In genomic region chr9:6567140-6567591, GRCh38 we compare ENCODE assay signal across 10 cellular contexts.
DNase-seq lines count a peak whose midpoint lies in the region; ATAC-seq, FAIRE-seq and TF ChIP-seq lines count a peak whose summit lies in the region.
"Had no signal": no experiment of that assay in that cellular context is flagged by ENCODE, and none has a peak within 500 bp of the region (broad histone marks: within the 10 kb centered on the region; RNA-seq: fewer than 3 reads in every experiment).

No MANE protein-coding gene starts in this region.

- H2BK15ac ChIP-seq in mesendoderm (replicated peaks; ENCODE audit: low read depth), result no peak overlapping the region

- H3K27me3 Mint-ChIP-seq in astrocyte (ENCODE audit: low read depth, unreplicated experiment), result no peaks in the 10 kb centered on the region

- H3K36me3 ChIP-seq in MG63 (no peaks in the 10 kb centered on the region), astrocyte (ENCODE audit: insufficient read depth, low read length) (no peaks in the 10 kb centered on the region), mesendoderm (ENCODE audit: control insufficient read depth, insufficient read depth, low read length) (no peaks in the 10 kb centered on the region)
- H3K36me3 ChIP-seq: uterus had no signal

- H3K4me1 Mint-ChIP-seq in astrocyte (ENCODE audit: low read depth, unreplicated experiment), result peaks cover 24% of the 10 kb centered on the region

- no peak overlapping the region for H3K23ac ChIP-seq in mesendoderm (ENCODE audit: low read length)

- no peak overlapping the region for H4K8ac ChIP-seq in mesendoderm (ENCODE audit: low read depth, low read length)

- no peak overlapping the region; the same call in 1 of the 2 replicates for H3K4me3 ChIP-seq in MG63
- peak overlapping the region; percentile 53 for H3K4me3 ChIP-seq in astrocyte (ENCODE audit: insufficient read depth, low read depth, low read length)
- H3K4me3 ChIP-seq in mesendoderm (ENCODE audit: low read length), result no peak overlapping the region
- H3K4me3 ChIP-seq: uterus had no signal

- H3K36me3 Mint-ChIP-seq in astrocyte (ENCODE audit: low read depth, unreplicated experiment), result no peaks in the 10 kb centered on the region

- no peaks in the 10 kb centered on the region for H3K9me3 Mint-ChIP-seq in astrocyte (ENCODE audit: unreplicated experiment)

- no peak overlapping the region for H4K5ac ChIP-seq in mesendoderm (ENCODE audit: low read length)

- H2AK5ac ChIP-seq in mesendoderm (ENCODE audit: low read length), result no peak overlapping the region

- H3K79me2 ChIP-seq in astrocyte (ENCODE audit: insufficient read depth, low read length), result no peaks in the 10 kb centered on the region
- no peaks in the 10 kb centered on the region for H3K79me2 ChIP-seq in mesendoderm (ENCODE audit: control insufficient read depth, insufficient read depth, low read length)

- DNase-seq in AG08395 (ENCODE audit: low spot score) (peak; percentile 66), MG63 (peak; percentile 75), astrocyte (ENCODE audit: low read depth) (peak; percentile 97), mesendoderm (peak; percentile 29), UCSD-AML1 (lab: John Stamatoyannopoulos, UW; ENCODE audit: unreplicated experiment) (no peak), SKM-1 (lab: John Stamatoyannopoulos, UW; ENCODE audit: unreplicated experiment) (no peak), NCI-H1694 treated with DMSO at 0.1 percent for 48 hours (lab: John Stamatoyannopoulos, UW) (no peak)
- DNase-seq: GF-D8 had no signal

- H3K79me1 ChIP-seq in mesendoderm (ENCODE audit: low read length), result no peaks in the 10 kb centered on the region

- peak overlapping the region; percentile 2 for H3K56ac ChIP-seq in mesendoderm (ENCODE audit: low read length)

- peak overlapping the region; percentile 57 for H2AFZ ChIP-seq in astrocyte (ENCODE audit: low read depth, low read length)

- H3K4me2 ChIP-seq in astrocyte (ENCODE audit: low read length), result peak overlapping the region; percentile 78
- no peak overlapping the region for H3K4me2 ChIP-seq in mesendoderm (ENCODE audit: low read length)

- H3K9me3 ChIP-seq in MG63, result no peaks in the 10 kb centered on the region
- H3K9me3 ChIP-seq in astrocyte (ENCODE audit: insufficient read depth, low read depth, low read length), result no peaks in the 10 kb centered on the region
- H3K9me3 ChIP-seq: uterus had no signal

- peak; percentile 50 for FAIRE-seq in astrocyte (lab: Jason Lieb, UNC)

- no peak for ATAC-seq in HG02938 (IDR thresholded peaks at IDR 0.05; ENCODE audit: unreplicated experiment)

- H3K4me3 Mint-ChIP-seq in astrocyte (ENCODE audit: unreplicated experiment), result peak overlapping the region; percentile 37

- H3K27ac Mint-ChIP-seq in astrocyte (ENCODE audit: unreplicated experiment), result peak overlapping the region; percentile 97

- peak overlapping the region; percentile 100 for H3K27ac ChIP-seq in astrocyte (ENCODE audit: low read depth, low read length)
- no peak overlapping the region for H3K27ac ChIP-seq in mesendoderm (ENCODE audit: low read depth, low read length)
- H3K27ac ChIP-seq: uterus had no signal

- H3K4me1 ChIP-seq in astrocyte (ENCODE audit: insufficient read depth, low read length), result peaks cover 22% of the 10 kb centered on the region
- H3K4me1 ChIP-seq in mesendoderm (ENCODE audit: control insufficient read depth, low read depth, low read length), result no peaks in the 10 kb centered on the region
- H3K4me1 ChIP-seq: uterus had no signal

- TF ChIP-seq CTCF in astrocyte (IDR thresholded peaks at IDR 0.05; ENCODE audit: insufficient read depth, low read depth, low read length), result no peak

- H3K18ac ChIP-seq in mesendoderm (ENCODE audit: low read length), result no peak overlapping the region

- H3K9ac ChIP-seq in astrocyte (ENCODE audit: low read length) (peak overlapping the region; percentile 85), mesendoderm (ENCODE audit: low read length) (no peak overlapping the region)

- no peaks in the 10 kb centered on the region for H4K20me1 ChIP-seq in astrocyte (ENCODE audit: insufficient read depth, low read length)

- no peak overlapping the region for H3K4ac ChIP-seq in mesendoderm (ENCODE audit: low read depth, low read length)

- H3K27me3 ChIP-seq in MG63 (no peaks in the 10 kb centered on the region), astrocyte (ENCODE audit: insufficient read depth, low read length) (no peaks in the 10 kb centered on the region), mesendoderm (ENCODE audit: insufficient read depth, low read length, poor library complexity) (no peaks in the 10 kb centered on the region)
- H3K27me3 ChIP-seq: uterus had no signal

- no peak overlapping the region for H2BK120ac ChIP-seq in mesendoderm (ENCODE audit: low read depth, low read length)

- WGBS in mesendoderm (ENCODE audit: extremely low coverage, insufficient coverage, low lambda C conversion rate), result no CpG with 5 or more reads among the region's 5 CpGs

- H2BK5ac ChIP-seq in mesendoderm (ENCODE audit: low read length), result no peak overlapping the region

Comparison
In these comparisons a context has a peak if more than half of its experiments do, and no peak if none do; other contexts are left out.
1. DNase-seq: peak in AG08395 (single experiment), MG63 (single experiment), astrocyte (single experiment) and mesendoderm (single experiment); none in UCSD-AML1 (single experiment), SKM-1 (single experiment) and NCI-H1694 treated with DMSO at 0.1 percent for 48 hours (single experiment).